9 cellular contexts compared by ENCODE assay signal in the genomic region with DNA sequence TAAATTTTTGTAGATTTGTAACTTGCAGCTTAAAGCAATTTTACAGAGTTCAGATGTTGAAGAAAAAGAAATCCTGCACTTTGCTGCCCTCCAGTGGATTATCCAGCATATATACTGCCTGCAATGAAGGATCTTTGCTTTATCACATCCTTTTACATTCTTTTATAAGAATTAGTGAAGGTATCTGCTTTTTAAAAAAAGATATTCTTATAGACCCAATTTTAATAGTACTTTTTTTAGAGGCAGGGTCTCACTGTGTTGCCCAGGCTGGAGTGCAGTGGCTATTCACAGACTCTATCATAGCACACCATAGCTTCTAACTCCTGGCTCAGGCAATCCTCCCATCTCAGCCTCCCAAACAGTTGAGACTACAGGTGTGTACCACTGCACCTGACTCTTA.
DNase-seq lines count a peak whose midpoint lies in the region; ATAC-seq and TF ChIP-seq lines count a peak whose summit lies in the region.
"Had no signal": no experiment of that assay in that cellular context is flagged by ENCODE, and none has a peak within 500 bp of the region (broad histone marks: within the 10 kb centered on the region; RNA-seq: fewer than 3 reads in every experiment).

No MANE protein-coding gene starts in this region.

- H3K4me3 Mint-ChIP-seq in activated CD4-positive, alpha-beta T cell treated with anti-CD3 and anti-CD28 coated beads, Interleukin-2, amount 10 ng/mL, durations not matched to agents 7 days and 5 days, result no peak overlapping the region

- H3K4me2 ChIP-seq in MM.1S (ENCODE audit: low read depth, low read length), result no peak overlapping the region
- H3K4me2 ChIP-seq: BLaER1 treated with 17β-estradiol and CSF1 and Interleukin-3, amounts not matched to agents 10 nM and 100 nM had no signal

- no peak overlapping the region for H3K27ac ChIP-seq in MM.1S (ENCODE audit: low read length)
- H3K27ac ChIP-seq: BLaER1 treated with 17β-estradiol and CSF1 and Interleukin-3, amounts not matched to agents 10 nM and 100 nM had no signal

- POLR2A ChIA-PET in activated CD4-positive, alpha-beta T cell treated with anti-CD3 and anti-CD28 coated beads, Interleukin-2, amount 10 ng/mL, durations not matched to agents 7 days and 5 days (lab: Charles Lee), result no interaction called here

- no peaks in the 10 kb centered on the region for H3K27me3 Mint-ChIP-seq in activated CD4-positive, alpha-beta T cell treated with anti-CD3 and anti-CD28 coated beads, Interleukin-2, amount 10 ng/mL, durations not matched to agents 7 days and 5 days

- H3K36me3 Mint-ChIP-seq in activated CD4-positive, alpha-beta T cell treated with anti-CD3 and anti-CD28 coated beads, Interleukin-2, amount 10 ng/mL, durations not matched to agents 7 days and 5 days (ENCODE audit: low read depth), result peaks cover 12% of the 10 kb centered on the region

- no peaks in the 10 kb centered on the region for H3F3A ChIP-seq in MM.1S (ENCODE audit: insufficient read depth, low read length)

- no peaks in the 10 kb centered on the region for H3K9me2 ChIP-seq in MM.1S (replicated peaks; ENCODE audit: insufficient read depth, low read length)

- peaks cover 5% of the 10 kb centered on the region for H3K36me3 ChIP-seq in MM.1S (replicated peaks; ENCODE audit: insufficient read depth, low read length)

- peak; percentile 13 for DNase-seq in DMS79 treated with DMSO at 0.1 percent for 48 hours (lab: John Stamatoyannopoulos, UW)
- no peak for DNase-seq in DMS79 (lab: John Stamatoyannopoulos, UW)
- DNase-seq in MM.1S, result peak; percentile 35
- DNase-seq in activated CD4-positive, alpha-beta T cell treated with anti-CD3 and anti-CD28 coated beads, Interleukin-2, amount 10 ng/mL, durations not matched to agents 7 days and 5 days, result peak; percentile 68
- DNase-seq in glomerular visceral epithelial cell (ENCODE audit: extremely low spot score), result peak; percentile 40
- DNase-seq in stimulated activated CD4-positive, alpha-beta T cell treated with anti-CD3 and anti-CD28 coated beads, Interleukin-4, amount 100 ng/mL, for 24 hours, result peak; percentile 17

- H3K27me3 ChIP-seq in MM.1S (replicated peaks; ENCODE audit: insufficient read depth, low read length), result no peaks in the 10 kb centered on the region
- H3K27me3 ChIP-seq: BLaER1 treated with 17β-estradiol and CSF1 and Interleukin-3, amounts not matched to agents 10 nM and 100 nM had no signal

- no peak overlapping the region for H3K4me3 ChIP-seq in MM.1S (ENCODE audit: low read length)
- H3K4me3 ChIP-seq: BLaER1 treated with 17β-estradiol and CSF1 and Interleukin-3, amounts not matched to agents 10 nM and 100 nM had no signal

- no peak overlapping the region for H3K27ac Mint-ChIP-seq in activated CD4-positive, alpha-beta T cell treated with anti-CD3 and anti-CD28 coated beads, Interleukin-2, amount 10 ng/mL, durations not matched to agents 7 days and 5 days

- H4K20me1 ChIP-seq in MM.1S (ENCODE audit: insufficient read depth, low read length), result no peaks in the 10 kb centered on the region

- H3K9ac ChIP-seq in MM.1S (ENCODE audit: low read length), result no peak overlapping the region
- H3K9ac ChIP-seq: BLaER1 treated with 17β-estradiol and CSF1 and Interleukin-3, amounts not matched to agents 10 nM and 100 nM had no signal

- H3K4me1 ChIP-seq in MM.1S (ENCODE audit: low read length), result peaks cover 10% of the 10 kb centered on the region
- H3K4me1 ChIP-seq: BLaER1 treated with 17β-estradiol and CSF1 and Interleukin-3, amounts not matched to agents 10 nM and 100 nM had no signal

- no peak overlapping the region for H2AFZ ChIP-seq in MM.1S (ENCODE audit: low read length)

- TF ChIP-seq CTCF in MM.1S (IDR thresholded peaks at IDR 0.05; ENCODE audit: low read length), result peak; percentile 72

- H3K79me2 ChIP-seq in MM.1S (ENCODE audit: low read length), result no peaks in the 10 kb centered on the region

- CTCF ChIA-PET in activated CD4-positive, alpha-beta T cell treated with anti-CD3 and anti-CD28 coated beads, Interleukin-2, amount 10 ng/mL, durations not matched to agents 7 days and 5 days (lab: Charles Lee), result interaction anchor here (0.9 to 4.3 kb wide), 3 partner anchors 15 to 108 kb away, joined by 3 to 14 read pairs (median 3); partner anchors contain the start of gene API5

- no peaks in the 10 kb centered on the region for H3K9me3 Mint-ChIP-seq in activated CD4-positive, alpha-beta T cell treated with anti-CD3 and anti-CD28 coated beads, Interleukin-2, amount 10 ng/mL, durations not matched to agents 7 days and 5 days

- ATAC-seq in GM18868 (IDR thresholded peaks at IDR 0.05; ENCODE audit: unreplicated experiment), result peak; percentile 77
- ATAC-seq in esophagus mucosa, result no peak

- H3K9me3 ChIP-seq in MM.1S (replicated peaks; ENCODE audit: insufficient read depth, low read length), result no peaks in the 10 kb centered on the region
- H3K9me3 ChIP-seq: BLaER1 treated with 17β-estradiol and CSF1 and Interleukin-3, amounts not matched to agents 10 nM and 100 nM had no signal

- H3K4me1 Mint-ChIP-seq in activated CD4-positive, alpha-beta T cell treated with anti-CD3 and anti-CD28 coated beads, Interleukin-2, amount 10 ng/mL, durations not matched to agents 7 days and 5 days, result peaks cover 4% of the 10 kb centered on the region
